In the genomic region with DNA sequence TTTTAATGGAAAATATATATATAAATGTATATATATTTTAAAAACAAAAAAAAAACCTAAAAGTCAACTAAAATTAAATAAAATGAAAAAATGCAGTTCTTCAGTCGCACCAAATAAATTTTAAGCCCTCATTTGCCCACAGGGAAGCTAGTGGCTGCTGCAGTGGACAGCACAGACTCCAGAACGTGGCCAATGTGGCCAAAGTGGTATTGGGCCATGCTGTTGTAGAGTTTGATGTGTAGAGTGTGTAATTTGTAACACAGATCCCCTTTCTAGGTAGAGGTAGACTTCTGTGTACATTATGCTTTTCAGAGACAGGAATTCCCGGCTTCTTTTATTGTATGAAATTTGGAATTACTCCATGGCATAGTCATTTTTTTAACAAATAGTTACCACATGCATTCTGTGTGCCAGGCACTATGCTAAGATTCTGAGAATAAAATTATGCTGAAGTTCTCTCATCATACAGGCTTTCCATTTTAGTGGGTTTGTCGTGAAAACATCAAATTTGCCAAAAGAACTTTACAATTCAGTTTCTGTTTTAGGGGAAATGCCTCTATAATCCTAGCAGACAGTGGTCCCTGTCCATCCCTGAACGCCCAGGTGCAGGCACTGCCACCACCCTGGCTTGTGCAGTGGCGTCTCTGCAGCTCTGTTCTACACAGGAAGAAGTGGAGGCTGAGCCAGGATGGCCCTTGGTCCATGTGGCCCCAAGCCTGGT, we compare ENCODE assay signal across 16 cellular contexts.
DNase-seq lines count a peak whose midpoint lies in the region; ATAC-seq and TF ChIP-seq lines count a peak whose summit lies in the region.
"Had no signal": no experiment of that assay in that cellular context is flagged by ENCODE, and none has a peak within 500 bp of the region (broad histone marks: within the 10 kb centered on the region; RNA-seq: fewer than 3 reads in every experiment).

No MANE protein-coding gene starts in this region.

- H3K27me3 ChIP-seq in RWPE2 (ENCODE audit: insufficient read depth, poor library complexity, severe bottlenecking) (no peaks in the 10 kb centered on the region), subcutaneous abdominal adipose tissue (ENCODE audit: control insufficient read depth in 5 of 5, insufficient read depth in 4 of 5, low read length in 5 of 5) (no peaks in the 10 kb centered on the region)
- H3K27me3 ChIP-seq: SJSA1 had no signal

- H3K4me1 Mint-ChIP-seq in memory B cell, result peaks cover 8% of the 10 kb centered on the region
- peaks cover 4% of the 10 kb centered on the region for H3K4me1 Mint-ChIP-seq in endothelial cell (ENCODE audit: unreplicated experiment)

- peak; percentile 2 for DNase-seq in activated gamma-delta T cell treated with Interleukin-2 at 50 U/mL for 16 hours
- DNase-seq in activated gamma-delta T cell (lab: John Stamatoyannopoulos, UW), result no peak
- peak; percentile 34 for DNase-seq in RWPE2 (ENCODE audit: low spot score)
- no peak for DNase-seq in memory B cell (ENCODE audit: low spot score in 2 of 2)
- DNase-seq in T-helper 9 cell, result no peak
- no peak for DNase-seq in endothelial cell (ENCODE audit: low spot score)
- DNase-seq: Calu3, DMS53, IMR-90, MM.1S, NCI-H187 treated with DMSO at 0.1 percent for 48 hours, NCI-H345, NCI-H526 treated with DMSO at 0.1 percent for 48 hours had no signal

- TF ChIP-seq CTCF in RWPE2 (IDR thresholded peaks at IDR 0.05; ENCODE audit: poor library complexity, severe bottlenecking) (no peak), endothelial cell (IDR thresholded peaks at IDR 0.05; ENCODE audit: unreplicated experiment) (no peak)

- H3K27me3 Mint-ChIP-seq in memory B cell (no peaks in the 10 kb centered on the region), endothelial cell (ENCODE audit: unreplicated experiment) (peaks cover 8% of the 10 kb centered on the region)

- H3K27ac Mint-ChIP-seq in memory B cell, result peak overlapping the region; percentile 22
- H3K27ac Mint-ChIP-seq in endothelial cell (ENCODE audit: unreplicated experiment), result no peak overlapping the region

- no peaks in the 10 kb centered on the region for H3K9me3 Mint-ChIP-seq in memory B cell
- H3K9me3 Mint-ChIP-seq in endothelial cell (ENCODE audit: unreplicated experiment), result no peaks in the 10 kb centered on the region

- H3K27ac ChIP-seq in RWPE2 (ENCODE audit: poor library complexity, severe bottlenecking), result no peak overlapping the region
- H3K27ac ChIP-seq in subcutaneous abdominal adipose tissue (ENCODE audit: low read depth, low read length), result peak overlapping the region; percentile 44
- H3K27ac ChIP-seq: SJSA1 had no signal

- H3K9me3 ChIP-seq in RWPE2 (ENCODE audit: severe bottlenecking) (no peaks in the 10 kb centered on the region), subcutaneous abdominal adipose tissue (ENCODE audit: control insufficient read depth in 5 of 5, low read length in 5 of 5) (no peaks in the 10 kb centered on the region)
- H3K9me3 ChIP-seq: SJSA1 had no signal

- H3K4me3 ChIP-seq in RWPE2 (ENCODE audit: severe bottlenecking), result no peak overlapping the region
- no peak overlapping the region for H3K4me3 ChIP-seq in subcutaneous abdominal adipose tissue (ENCODE audit: low read depth in 1 of 5, low read length in 5 of 5)
- H3K4me3 ChIP-seq: SJSA1 had no signal

- H3K36me3 Mint-ChIP-seq in memory B cell (peaks cover 25% of the 10 kb centered on the region), endothelial cell (ENCODE audit: low read depth, unreplicated experiment) (peaks cover 52% of the 10 kb centered on the region)

- H3K4me3 Mint-ChIP-seq in memory B cell, result no peak overlapping the region
- H3K4me3 Mint-ChIP-seq in endothelial cell (ENCODE audit: unreplicated experiment), result no peak overlapping the region

- no peak overlapping the region for H3K9ac ChIP-seq in subcutaneous abdominal adipose tissue (ENCODE audit: low read length in 5 of 5)

- H3K4me1 ChIP-seq in RWPE2 (ENCODE audit: insufficient read depth, poor library complexity, severe bottlenecking) (no peaks in the 10 kb centered on the region), subcutaneous abdominal adipose tissue (ENCODE audit: control insufficient read depth in 5 of 5, insufficient read depth in 5 of 5, low read length in 5 of 5) (peaks cover 9 to 49% (median 39%) of the 10 kb centered on the region in 5 donors)
- H3K4me1 ChIP-seq: SJSA1 had no signal

- H3K36me3 ChIP-seq in RWPE2 (ENCODE audit: low read depth) (peaks cover 96% of the 10 kb centered on the region), subcutaneous abdominal adipose tissue (ENCODE audit: control insufficient read depth in 5 of 5, insufficient read depth in 5 of 5, low read length in 5 of 5) (peaks cover 0 to 84% (median 67%) of the 10 kb centered on the region in 5 donors)

- ATAC-seq in RWPE2 (ENCODE audit: low read depth) (no peak), memory B cell (ENCODE audit: low read depth) (no peak), GM19463 (IDR thresholded peaks at IDR 0.05; ENCODE audit: unreplicated experiment) (no peak)

Comparison
In these comparisons a context has a peak if more than half of its experiments do, and no peak if none do; other contexts are left out.
1. DNase-seq: peak in activated gamma-delta T cell treated with Interleukin-2 at 50 U/mL for 16 hours (single experiment) and RWPE2 (single experiment); none in activated gamma-delta T cell (single experiment), memory B cell (0 of 2), T-helper 9 cell (single experiment) and endothelial cell (single experiment).